Comparison of ENCODE assay signal across 17 cellular contexts in genomic region chr11:94762995-94763394, GRCh38.
"Had no signal": no experiment of that assay in that cellular context is flagged by ENCODE, and none has a peak within 500 bp of the region (broad histone marks: within the 10 kb centered on the region; RNA-seq: fewer than 3 reads in every experiment).

No MANE protein-coding gene starts in this region.

- ATAC-seq: left lung; naive thymus-derived CD4-positive, alpha-beta T cell; stimulated activated effector memory CD8-positive, alpha-beta T cell treated with anti-CD3 and anti-CD28 coated beads, Interleukin-12 subunit alpha, Interleukin-12 subunit beta, amount 100 ng/mL, for 72 hours; stimulated activated naive CD8-positive, alpha-beta T cell treated with anti-CD3 and anti-CD28 coated beads, Interleukin-15, Interleukin-2, amounts not matched to agents 100 U/mL and 50 U/mL, for 24 hours had no signal

- H3K27ac ChIP-seq: colonic mucosa, heart right ventricle, left lung, lower lobe of right lung, testis, tibial nerve had no signal

- H3K4me3 ChIP-seq: colonic mucosa, heart right ventricle, left lung, lower lobe of right lung, testis, tibial nerve had no signal

- DNase-seq: colonic mucosa; dermis blood vessel endothelial cell; foreskin melanocyte; heart right ventricle; hypothalamus; left lung; lower lobe of right lung; naive thymus-derived CD4-positive, alpha-beta T cell; nephron progenitor cell; stimulated activated CD4-positive, alpha-beta T cell treated with anti-CD3 and anti-CD28 coated beads, Interleukin-4, amount 100 ng/mL, for 1 hour; stimulated activated CD8-positive, alpha-beta memory T cell treated with anti-CD3 and anti-CD28 coated beads, Interleukin-4, amount 100 ng/mL, for 48 hours; stimulated activated naive CD8-positive, alpha-beta T cell treated with anti-CD3 and anti-CD28 coated beads, Interleukin-15, Interleukin-2, amounts not matched to agents 100 U/mL and 50 U/mL, for 24 hours; testis had no signal

- H3K4me1 ChIP-seq: colonic mucosa, testis had no signal

- H3K27me3 ChIP-seq: testis, tibial nerve had no signal

- H3K36me3 ChIP-seq: colonic mucosa, heart right ventricle, left lung, lower lobe of right lung, tibial nerve had no signal

- FAIRE-seq: islet of Langerhans, urothelium cell line had no signal

- H3K9me3 ChIP-seq: colonic mucosa, heart right ventricle, left lung, lower lobe of right lung, testis, tibial nerve had no signal
